In genomic region chrX:45710081-45710801, GRCh38 we compare ENCODE assay signal across 7 cellular contexts.
A peak's percentile ranks its signal among the peaks of the same experiment; 100 is the strongest.
DNase-seq lines count a peak whose midpoint lies in the region; ATAC-seq lines count a peak whose summit lies in the region.

No MANE protein-coding gene starts in this region.

- ATAC-seq in GM19025 (IDR thresholded peaks at IDR 0.05; ENCODE audit: low read depth, unreplicated experiment) = peak; percentile 75
- peak; percentile 74 for ATAC-seq in HG03060 (IDR thresholded peaks at IDR 0.05; ENCODE audit: low read depth, unreplicated experiment)

- no peaks in the 10 kb centered on the region for H3K9me3 Mint-ChIP-seq in immature natural killer cell

- H3K4me1 Mint-ChIP-seq in immature natural killer cell = peaks cover 18 to 31% of the 10 kb centered on the region in 2 donors

- H3K36me3 Mint-ChIP-seq in immature natural killer cell = no peaks in the 10 kb centered on the region

- H3K4me3 Mint-ChIP-seq in immature natural killer cell = peak overlapping the region in 3 of 5 donors; percentile 27 to 43 (median 30)

- H3K27me3 Mint-ChIP-seq in immature natural killer cell (ENCODE audit: low read depth in 3 of 3) = peaks cover 0 to 5% (median 2%) of the 10 kb centered on the region in 3 donors

- DNase-seq in activated CD4-positive, alpha-beta T cell treated with anti-CD3 and anti-CD28 coated beads for 48 hours = peak; percentile 75
- DNase-seq in immature natural killer cell (no peak), NCI-H146 (lab: John Stamatoyannopoulos, UW) (no peak), NCI-H1694 treated with DMSO at 0.1 percent for 48 hours (lab: John Stamatoyannopoulos, UW) (no peak), NCI-H128 (lab: John Stamatoyannopoulos, UW; ENCODE audit: unreplicated experiment) (no peak)

- H3K27ac Mint-ChIP-seq in immature natural killer cell = peak overlapping the region in 5 of 6 donors; percentile 19 to 77 (median 57)
